ENCODE assay signal across 1 cellular context in genomic region chr10:89701238-89702120, GRCh38.
A peak's percentile ranks its signal among the peaks of the same experiment; 100 is the strongest.
TF ChIP-seq lines count a peak whose summit lies in the region.

A gene with protein sequence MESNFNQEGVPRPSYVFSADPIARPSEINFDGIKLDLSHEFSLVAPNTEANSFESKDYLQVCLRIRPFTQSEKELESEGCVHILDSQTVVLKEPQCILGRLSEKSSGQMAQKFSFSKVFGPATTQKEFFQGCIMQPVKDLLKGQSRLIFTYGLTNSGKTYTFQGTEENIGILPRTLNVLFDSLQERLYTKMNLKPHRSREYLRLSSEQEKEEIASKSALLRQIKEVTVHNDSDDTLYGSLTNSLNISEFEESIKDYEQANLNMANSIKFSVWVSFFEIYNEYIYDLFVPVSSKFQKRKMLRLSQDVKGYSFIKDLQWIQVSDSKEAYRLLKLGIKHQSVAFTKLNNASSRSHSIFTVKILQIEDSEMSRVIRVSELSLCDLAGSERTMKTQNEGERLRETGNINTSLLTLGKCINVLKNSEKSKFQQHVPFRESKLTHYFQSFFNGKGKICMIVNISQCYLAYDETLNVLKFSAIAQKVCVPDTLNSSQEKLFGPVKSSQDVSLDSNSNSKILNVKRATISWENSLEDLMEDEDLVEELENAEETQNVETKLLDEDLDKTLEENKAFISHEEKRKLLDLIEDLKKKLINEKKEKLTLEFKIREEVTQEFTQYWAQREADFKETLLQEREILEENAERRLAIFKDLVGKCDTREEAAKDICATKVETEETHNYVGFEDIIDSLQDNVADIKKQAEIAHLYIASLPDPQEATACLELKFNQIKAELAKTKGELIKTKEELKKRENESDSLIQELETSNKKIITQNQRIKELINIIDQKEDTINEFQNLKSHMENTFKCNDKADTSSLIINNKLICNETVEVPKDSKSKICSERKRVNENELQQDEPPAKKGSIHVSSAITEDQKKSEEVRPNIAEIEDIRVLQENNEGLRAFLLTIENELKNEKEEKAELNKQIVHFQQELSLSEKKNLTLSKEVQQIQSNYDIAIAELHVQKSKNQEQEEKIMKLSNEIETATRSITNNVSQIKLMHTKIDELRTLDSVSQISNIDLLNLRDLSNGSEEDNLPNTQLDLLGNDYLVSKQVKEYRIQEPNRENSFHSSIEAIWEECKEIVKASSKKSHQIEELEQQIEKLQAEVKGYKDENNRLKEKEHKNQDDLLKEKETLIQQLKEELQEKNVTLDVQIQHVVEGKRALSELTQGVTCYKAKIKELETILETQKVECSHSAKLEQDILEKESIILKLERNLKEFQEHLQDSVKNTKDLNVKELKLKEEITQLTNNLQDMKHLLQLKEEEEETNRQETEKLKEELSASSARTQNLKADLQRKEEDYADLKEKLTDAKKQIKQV (N-terminal part only) (plus strand): TSS chr10:89701590. CDS start chr10:89705295, 3,705 bp downstream.

TF ChIP-seq in GM12878, 131 proteins besides CTCF, POLR2A, EP300 and RAD21 (continued from another document):
- TF ChIP-seq PAX8 (IDR thresholded peaks at IDR 0.05): no peak
- 0 out of 2 replicates have a peak, but pooled peaks have one; percentile 19 for TF ChIP-seq MEF2A (IDR thresholded peaks at IDR 0.05; ENCODE audit: insufficient read depth, low read depth, low read length)
- no peak for TF ChIP-seq HSF1 (IDR thresholded peaks at IDR 0.05; ENCODE audit: low read depth, low read length)
- 0 out of 2 replicates have a peak, but pooled peaks have one; percentile 44 for TF ChIP-seq RFX5 (IDR thresholded peaks at IDR 0.05; ENCODE audit: low read depth, low read length)
- no peak for TF ChIP-seq BRCA1 (IDR thresholded peaks at IDR 0.05; ENCODE audit: low read depth, low read length)
- TF ChIP-seq RB1 (IDR thresholded peaks at IDR 0.05; ENCODE audit: borderline replicate concordance): peak; percentile 79
- no peak for TF ChIP-seq CEBPB (IDR thresholded peaks at IDR 0.05; ENCODE audit: borderline replicate concordance in 1 of 2, low read depth in 2 of 2, low read length in 2 of 2)
- TF ChIP-seq IKZF2 (IDR thresholded peaks at IDR 0.05): peak in 1 of 2 experiments; percentile 43; a peak in 1 of 4 replicates
- peak; percentile 46; the same call in 1 of the 2 replicates for TF ChIP-seq SMARCA5 (IDR thresholded peaks at IDR 0.05)
- TF ChIP-seq GATAD2B (conservative IDR thresholded peaks at IDR 0.05; ENCODE audit: low read depth): 0 out of 2 replicates have a peak, but pooled peaks have one; percentile 79
